In genomic region chr20:24929867-24930723, GRCh38 we compare ENCODE assay signal across 12 cellular contexts. TPM values are rescaled to one million over a fixed set of nuclear protein-coding genes. Genes with fewer than 3 reads are reported as not detected.
DNase-seq lines count a peak whose midpoint lies in the region; ATAC-seq, FAIRE-seq and TF ChIP-seq lines count a peak whose summit lies in the region.
"Not testable (repeated sequence)": the region's sequence is repeated elsewhere in the genome, so short reads cannot be mapped to it uniquely, and the experiment has no call there.
"Had no signal": no experiment of that assay in that cellular context is flagged by ENCODE, and none has a peak within 500 bp of the region (broad histone marks: within the 10 kb centered on the region; RNA-seq: fewer than 3 reads in every experiment).

No MANE protein-coding gene starts in this region.

- peak; percentile 95 for FAIRE-seq in bronchial epithelial cell (lab: Jason Lieb, UNC)
- peak; percentile 98 for FAIRE-seq in keratinocyte (lab: Jason Lieb, UNC)

- not testable (repeated sequence) for H3K27ac ChIP-seq in CD8-positive, alpha-beta T cell (ENCODE audit: low read depth, low read length)
- H3K27ac ChIP-seq in keratinocyte (ENCODE audit: control insufficient read depth, insufficient read depth, low read length) (peak overlapping the region; percentile 88), suprapubic skin (peak overlapping the region; percentile 76)

- not testable (repeated sequence) for H3K36me3 ChIP-seq in CD8-positive, alpha-beta T cell (ENCODE audit: insufficient read depth, low read length); bronchial epithelial cell (ENCODE audit: control insufficient read depth, insufficient read depth, low read length); keratinocyte (ENCODE audit: control insufficient read depth in 2 of 2, extremely low read depth in 1 of 2, insufficient read depth in 2 of 2, low read length in 2 of 2); suprapubic skin

- peak overlapping the region; percentile 68 for H3K9ac ChIP-seq in keratinocyte (ENCODE audit: control insufficient read depth, extremely low read depth, insufficient read depth, low read length)

- peak; percentile 51 for ATAC-seq in CD8-positive, alpha-beta T cell
- peak in 2 of 3 donors; percentile 61 to 88 for ATAC-seq in natural killer cell

- POLR2A ChIA-PET in CD8-positive, alpha-beta T cell (lab: Charles Lee): interaction anchor here (0.5 to 1.5 kb wide), 2 partner anchors 19 to 54 kb away, joined by 4 to 5 read pairs; partner anchors contain the start of gene CST7
- POLR2A ChIA-PET in activated CD4-positive, alpha-beta T cell treated with anti-CD3 and anti-CD28 coated beads, Interleukin-2, amount 10 ng/mL, durations not matched to agents 7 days and 5 days (lab: Charles Lee): not testable (repeated sequence)

- H3K4me2 ChIP-seq in keratinocyte (ENCODE audit: control insufficient read depth, extremely low read depth, insufficient read depth, low read depth, low read length): peak overlapping the region; percentile 90

- intact Hi-C loops in CD8-positive, alpha-beta T cell (cut with DNase I, micrococcal nuclease): loop anchor here (2.0 to 10.0 kb wide), 5 partner anchors 19 to 137 kb away; partner anchors contain the start of gene CST7 (in 1 of the 2)
- intact Hi-C loops in natural killer cell (cut with micrococcal nuclease): loop anchor here (1.0 to 5.0 kb wide), 3 partner anchors 31 to 127 kb away; partner anchors contain the start of genes ACSS1 and APMAP

- H3K36me3 Mint-ChIP-seq in CD8-positive, alpha-beta T cell; activated CD4-positive, alpha-beta T cell treated with anti-CD3 and anti-CD28 coated beads, Interleukin-2, amount 10 ng/mL, durations not matched to agents 7 days and 5 days (ENCODE audit: low read depth); natural killer cell: not testable (repeated sequence)

- not testable (repeated sequence) for H3K79me2 ChIP-seq in keratinocyte (ENCODE audit: control insufficient read depth, insufficient read depth, low read length)

- CTCF ChIA-PET in CD8-positive, alpha-beta T cell (lab: Charles Lee): interaction anchor here (0.9 to 3.3 kb wide), 11 partner anchors 12 to 993 kb away, joined by 3 to 27 read pairs (median 6); partner anchors contain the start of genes ACSS1 and CST7
- CTCF ChIA-PET in activated CD4-positive, alpha-beta T cell treated with anti-CD3 and anti-CD28 coated beads, Interleukin-2, amount 10 ng/mL, durations not matched to agents 7 days and 5 days (lab: Charles Lee): interaction anchor here (0.8 to 2.6 kb wide), 5 partner anchors 10 to 128 kb away, joined by 3 to 10 read pairs (median 4); partner anchors contain the start of gene ACSS1

- not testable (repeated sequence) for H3K4me3 Mint-ChIP-seq in CD8-positive, alpha-beta T cell; activated CD4-positive, alpha-beta T cell treated with anti-CD3 and anti-CD28 coated beads, Interleukin-2, amount 10 ng/mL, durations not matched to agents 7 days and 5 days
- peak overlapping the region; percentile 79 for H3K4me3 Mint-ChIP-seq in natural killer cell

- not testable (repeated sequence) for H3K9me3 ChIP-seq in CD8-positive, alpha-beta T cell (ENCODE audit: low read length); keratinocyte (ENCODE audit: control insufficient read depth, low read depth, low read length); suprapubic skin

- TF ChIP-seq POLR2A in suprapubic skin (IDR thresholded peaks at IDR 0.05): not testable (repeated sequence)

- not testable (repeated sequence) for H3K4me3 ChIP-seq in CD8-positive, alpha-beta T cell (ENCODE audit: low read depth, low read length)
- H3K4me3 ChIP-seq in bronchial epithelial cell (ENCODE audit: low read depth, low read length) (peak overlapping the region; percentile 45), keratinocyte (ENCODE audit: control insufficient read depth in 2 of 3, extremely low read depth in 1 of 3, insufficient read depth in 2 of 3, low read depth in 1 of 3, low read length in 3 of 3) (peak overlapping the region; percentile 30 to 58 (median 49)), suprapubic skin (peak overlapping the region; percentile 38)

- not testable (repeated sequence) for H3K9me3 Mint-ChIP-seq in CD8-positive, alpha-beta T cell; activated CD4-positive, alpha-beta T cell treated with anti-CD3 and anti-CD28 coated beads, Interleukin-2, amount 10 ng/mL, durations not matched to agents 7 days and 5 days; natural killer cell

- dilution Hi-C loops in keratinocyte (cut with MboI; ENCODE audit: extremely low pct_ligation_motif_present, low sequenced_read_pairs): not testable (repeated sequence)

- not testable (repeated sequence) for TF ChIP-seq CTCF in CD8-positive, alpha-beta T cell (IDR thresholded peaks at IDR 0.05); bronchial epithelial cell (IDR thresholded peaks at IDR 0.05; ENCODE audit: insufficient read depth, low read length, severe bottlenecking); natural killer cell (IDR thresholded peaks at IDR 0.05); suprapubic skin (IDR thresholded peaks at IDR 0.05)
- TF ChIP-seq CTCF in keratinocyte (optimal IDR thresholded peaks at IDR 0.05 in 1 of 3, IDR thresholded peaks at IDR 0.05 in 1 of 3, conservative IDR thresholded peaks at IDR 0.05 in 1 of 3; ENCODE audit: extremely low read depth in 1 of 3, insufficient read depth in 2 of 3, low read length in 3 of 3): peak in 2 of 3 experiments; percentile 14 to 28

- H3K27me3 Mint-ChIP-seq in CD8-positive, alpha-beta T cell (ENCODE audit: low read depth); activated CD4-positive, alpha-beta T cell treated with anti-CD3 and anti-CD28 coated beads, Interleukin-2, amount 10 ng/mL, durations not matched to agents 7 days and 5 days; natural killer cell (ENCODE audit: low read depth in 2 of 2): not testable (repeated sequence)

- H2AFZ ChIP-seq in keratinocyte (ENCODE audit: control insufficient read depth, low read length): peak overlapping the region; percentile 63

- H3K4me1 Mint-ChIP-seq in CD8-positive, alpha-beta T cell (ENCODE audit: low read depth): peaks cover 31% of the 10 kb centered on the region
- H3K4me1 Mint-ChIP-seq in activated CD4-positive, alpha-beta T cell treated with anti-CD3 and anti-CD28 coated beads, Interleukin-2, amount 10 ng/mL, durations not matched to agents 7 days and 5 days: peaks cover 24% of the 10 kb centered on the region
- H3K4me1 Mint-ChIP-seq in natural killer cell: peaks cover 36 to 43% of the 10 kb centered on the region in 2 donors

- H3K4me1 ChIP-seq in CD8-positive, alpha-beta T cell (ENCODE audit: insufficient read depth, low read length): peaks cover 17% of the 10 kb centered on the region
- H3K4me1 ChIP-seq in keratinocyte (ENCODE audit: control insufficient read depth, extremely low read depth, insufficient read depth, low read length) (peaks cover 23% of the 10 kb centered on the region), suprapubic skin (peaks cover 19% of the 10 kb centered on the region)

- H3K27me3 ChIP-seq in CD8-positive, alpha-beta T cell (ENCODE audit: insufficient read depth, low read length); bronchial epithelial cell (ENCODE audit: control insufficient read depth, insufficient read depth, low read length); keratinocyte (ENCODE audit: control insufficient read depth, extremely low read depth, insufficient read depth, low read length); suprapubic skin: not testable (repeated sequence)

- H3K9me1 ChIP-seq in keratinocyte (ENCODE audit: control insufficient read depth, extremely low read depth, insufficient read depth, low read length): not testable (repeated sequence)

- not testable (repeated sequence) for H4K20me1 ChIP-seq in keratinocyte (ENCODE audit: control insufficient read depth, extremely low read depth, insufficient read depth, low read length)

- H3K27ac Mint-ChIP-seq in CD8-positive, alpha-beta T cell: peak overlapping the region; percentile 72
- not testable (repeated sequence) for H3K27ac Mint-ChIP-seq in activated CD4-positive, alpha-beta T cell treated with anti-CD3 and anti-CD28 coated beads, Interleukin-2, amount 10 ng/mL, durations not matched to agents 7 days and 5 days
- peak overlapping the region; percentile 88 to 89 for H3K27ac Mint-ChIP-seq in natural killer cell

- WGBS in suprapubic skin: 33% methylated on average over 13 of the region's 13 CpGs

- peak in 3 of 7 experiments; percentile 26 to 51 (median 50) for DNase-seq in CD8-positive, alpha-beta T cell
- peak; percentile 94 for DNase-seq in HT-29 (ENCODE audit: low spot score)
- peak; percentile 97 for DNase-seq in NCI-H345 (lab: John Stamatoyannopoulos, UW)
- peak; percentile 5 for DNase-seq in activated CD4-positive, alpha-beta T cell treated with anti-CD3 and anti-CD28 coated beads, Interleukin-2, amount 10 ng/mL, durations not matched to agents 7 days and 5 days
- peak; percentile 98 for DNase-seq in bronchial epithelial cell (ENCODE audit: low read depth)
- peak; percentile 46 for DNase-seq in keratinocyte (ENCODE audit: low read depth, low spot score)
- DNase-seq in natural killer cell: peak; percentile 49
- DNase-seq in suprapubic skin (ENCODE audit: low spot score in 2 of 2): peak in 1 of 2 donors; percentile 56

- TF ChIP-seq EP300 in suprapubic skin (IDR thresholded peaks at IDR 0.05): not testable (repeated sequence)

RNA-seq across cellular contexts. Expression of gene CST7, which starts 19.0 kb away (rescaled TPM):
- 10 to 100 TPM; 53.3 to 54.6 TPM for total RNA-seq in CD8-positive, alpha-beta T cell
- not detected in 2 replicates for total RNA-seq in HT-29 (2014; rRNA removed; shearing (Covaris generic))
- 10 to 100 TPM; 25.9 to 26.7 TPM for total RNA-seq in activated CD4-positive, alpha-beta T cell treated with anti-CD3 and anti-CD28 coated beads, Interleukin-2, amount 10 ng/mL, durations not matched to agents 7 days and 5 days
- total RNA-seq in bronchial epithelial cell (not detected in 2 replicates), natural killer cell (100 to 1,000 TPM; 590 to 700 (median 619) TPM), suprapubic skin (1 to 10 TPM in 2 of 4 donors, under 1 TPM in 1, not detected in 1; 0.97 to 4.1 (median 2.7) TPM)
- polyA plus RNA-seq in keratinocyte: not detected in 3 replicates
- not detected for polyA plus RNA-seq in keratinocyte (2011; ENCODE audit: low read depth)
- polyA plus RNA-seq in keratinocyte (2011; cell fraction: cytosol; rRNA removed): not detected in 2 replicates
- polyA plus RNA-seq in keratinocyte (2011; cell fraction: nucleus; rRNA removed): not detected in 2 replicates
- not detected in 2 replicates for polyA plus RNA-seq in keratinocyte (2012; ENCODE audit: low replicate concordance)
- not detected in 3 replicates for polyA minus RNA-seq in keratinocyte
- polyA minus RNA-seq in keratinocyte (2011; cell fraction: cytosol; rRNA and poly(A)+ RNA removed): not detected
- polyA minus RNA-seq in keratinocyte (2011; cell fraction: nucleus; rRNA and poly(A)+ RNA removed): not detected in 2 replicates
- total RNA-seq: dermis microvascular lymphatic vessel endothelial cell, fibroblast of villous mesenchyme, HFFc6 had no signal
- polyA plus RNA-seq: neural cell had no signal

Comparison
In these comparisons a context has a peak if more than half of its experiments do, and no peak if none do; other contexts are left out.
1. RNA of gene CST7, which starts 19.0 kb away (total RNA-seq): 590 to 700 TPM in natural killer cell; 53.3 to 54.6 TPM in CD8-positive, alpha-beta T cell, 25.9 to 26.7 TPM in activated CD4-positive, alpha-beta T cell treated with anti-CD3 and anti-CD28 coated beads, Interleukin-2, amount 10 ng/mL, durations not matched to agents 7 days and 5 days, 0.97 to 4.1 TPM in suprapubic skin, not detected in HT-29 and not detected in bronchial epithelial cell; every median in the first group is over 10 times any median in the second.